Comparison of ENCODE assay signal across 1 cellular context in the genomic region with DNA sequence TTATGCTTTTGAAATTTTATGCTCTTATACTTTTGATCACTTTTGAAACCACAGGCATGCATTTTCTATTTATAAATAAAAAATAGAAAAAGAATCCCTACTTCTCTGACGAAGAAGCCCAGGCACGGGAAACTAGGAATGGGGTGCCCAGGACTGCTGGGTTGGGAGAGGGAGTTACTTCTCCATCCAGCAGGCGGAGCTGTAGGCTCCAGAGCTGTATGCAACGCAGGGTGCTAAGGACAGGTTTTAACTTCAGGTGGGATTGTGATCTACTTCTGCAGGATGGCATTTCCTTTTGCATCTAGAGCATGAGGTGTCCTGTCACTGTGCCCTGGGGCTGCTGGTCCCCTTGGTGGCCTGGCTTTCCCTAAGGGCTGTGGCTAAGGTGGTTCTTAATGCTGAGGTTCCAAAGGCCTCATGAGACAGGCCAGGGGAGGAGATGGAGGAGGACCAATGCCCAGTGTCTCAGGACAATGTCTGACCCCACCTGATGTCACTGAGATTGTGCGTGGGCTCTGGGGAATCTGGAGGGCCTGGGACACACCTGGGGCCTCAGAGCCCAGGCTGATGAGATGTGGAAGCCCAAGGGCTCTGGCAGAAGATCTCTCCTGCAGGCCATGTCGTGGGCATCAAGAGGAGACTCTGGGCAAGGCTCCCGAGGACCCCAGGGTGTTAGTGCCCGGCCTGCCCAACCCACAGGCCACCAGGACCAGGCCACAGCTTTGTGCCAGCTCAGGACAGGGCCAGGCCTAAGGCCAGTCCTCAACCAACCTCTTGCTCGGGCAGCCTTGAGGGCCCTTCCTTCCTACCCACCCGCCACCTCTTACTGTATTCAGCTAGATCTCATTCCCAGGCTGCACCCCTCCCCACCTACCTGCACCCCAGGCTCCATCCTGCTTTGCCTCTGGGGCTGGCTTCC.
A peak's percentile ranks its signal among the peaks of the same experiment; 100 is the strongest.
TF ChIP-seq lines count a peak whose summit lies in the region.

No MANE protein-coding gene starts in this region.

TF ChIP-seq in K562, 482 proteins besides CTCF, POLR2A, EP300 and RAD21:
- no peak for TF ChIP-seq PRMT5 (CRISPR knock-in tag; IDR thresholded peaks at IDR 0.05)
- no peak for TF ChIP-seq TRIM24 (IDR thresholded peaks at IDR 0.05)
- TF ChIP-seq SMC3 (conservative IDR thresholded peaks at IDR 0.05; ENCODE audit: insufficient read depth, low read depth, low read length), result 0 out of 2 replicates have a peak, but pooled peaks have one; percentile 11
- TF ChIP-seq NCOA1 (IDR thresholded peaks at IDR 0.05; ENCODE audit: low read depth), result no peak
- TF ChIP-seq GTF2A2 (tag; IDR thresholded peaks at IDR 0.05), result no peak
- TF ChIP-seq SPI1 (IDR thresholded peaks at IDR 0.05; ENCODE audit: borderline replicate concordance, low read depth, low read length), result no peak
- 0 out of 2 replicates have a peak, but pooled peaks have one; percentile 5 for TF ChIP-seq KLF16 (IDR thresholded peaks at IDR 0.05)
- TF ChIP-seq MEF2D (tag; conservative IDR thresholded peaks at IDR 0.05; ENCODE audit: low read depth), result no peak
- no peak for TF ChIP-seq ZNF589 (CRISPR knock-in tag; IDR thresholded peaks at IDR 0.05; ENCODE audit: low read depth)
- TF ChIP-seq, protein P1, sequence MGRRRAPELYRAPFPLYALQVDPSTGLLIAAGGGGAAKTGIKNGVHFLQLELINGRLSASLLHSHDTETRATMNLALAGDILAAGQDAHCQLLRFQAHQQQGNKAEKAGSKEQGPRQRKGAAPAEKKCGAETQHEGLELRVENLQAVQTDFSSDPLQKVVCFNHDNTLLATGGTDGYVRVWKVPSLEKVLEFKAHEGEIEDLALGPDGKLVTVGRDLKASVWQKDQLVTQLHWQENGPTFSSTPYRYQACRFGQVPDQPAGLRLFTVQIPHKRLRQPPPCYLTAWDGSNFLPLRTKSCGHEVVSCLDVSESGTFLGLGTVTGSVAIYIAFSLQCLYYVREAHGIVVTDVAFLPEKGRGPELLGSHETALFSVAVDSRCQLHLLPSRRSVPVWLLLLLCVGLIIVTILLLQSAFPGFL (CRISPR knock-in tag; IDR thresholded peaks at IDR 0.05), result no peak
- TF ChIP-seq YBX1 (IDR thresholded peaks at IDR 0.05), result no peak
- no peak for TF ChIP-seq CBX8 (IDR thresholded peaks at IDR 0.05; ENCODE audit: borderline replicate concordance, extremely low read depth, low read depth, low read length, poor library complexity, severe bottlenecking)
- no peak for TF ChIP-seq E2F3 (CRISPR knock-in tag; IDR thresholded peaks at IDR 0.05)
- no peak for TF ChIP-seq ZFX (CRISPR knock-in tag; IDR thresholded peaks at IDR 0.05)
- TF ChIP-seq, protein P2, sequence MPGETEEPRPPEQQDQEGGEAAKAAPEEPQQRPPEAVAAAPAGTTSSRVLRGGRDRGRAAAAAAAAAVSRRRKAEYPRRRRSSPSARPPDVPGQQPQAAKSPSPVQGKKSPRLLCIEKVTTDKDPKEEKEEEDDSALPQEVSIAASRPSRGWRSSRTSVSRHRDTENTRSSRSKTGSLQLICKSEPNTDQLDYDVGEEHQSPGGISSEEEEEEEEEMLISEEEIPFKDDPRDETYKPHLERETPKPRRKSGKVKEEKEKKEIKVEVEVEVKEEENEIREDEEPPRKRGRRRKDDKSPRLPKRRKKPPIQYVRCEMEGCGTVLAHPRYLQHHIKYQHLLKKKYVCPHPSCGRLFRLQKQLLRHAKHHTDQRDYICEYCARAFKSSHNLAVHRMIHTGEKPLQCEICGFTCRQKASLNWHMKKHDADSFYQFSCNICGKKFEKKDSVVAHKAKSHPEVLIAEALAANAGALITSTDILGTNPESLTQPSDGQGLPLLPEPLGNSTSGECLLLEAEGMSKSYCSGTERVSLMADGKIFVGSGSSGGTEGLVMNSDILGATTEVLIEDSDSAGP (CRISPR knock-in tag; IDR thresholded peaks at IDR 0.05), result no peak
- no peak for TF ChIP-seq ZNF318 (IDR thresholded peaks at IDR 0.05; ENCODE audit: borderline replicate concordance in 1 of 2, low read depth in 1 of 2)
- no peak for TF ChIP-seq BRF1 (IDR thresholded peaks at IDR 0.05; ENCODE audit: borderline replicate concordance, extremely low read depth, insufficient read length)
